Comparison of ENCODE assay signal across 8 cellular contexts in genomic region chr11:74749965-74750296, GRCh38. TPM values are rescaled to one million over a fixed set of nuclear protein-coding genes. Genes with fewer than 3 reads are reported as not detected.
DNase-seq lines count a peak whose midpoint lies in the region; ATAC-seq and TF ChIP-seq lines count a peak whose summit lies in the region.

No MANE protein-coding gene starts in this region.

- no peaks in the 10 kb centered on the region for H3K36me3 ChIP-seq in Peyer's patch

- peak overlapping the region in 2 of 4 donors; percentile 91 to 94 for H3K27ac ChIP-seq in Peyer's patch

- no peak for TF ChIP-seq CTCF in Peyer's patch (IDR thresholded peaks at IDR 0.05)
- TF ChIP-seq CTCF in epithelial cell of proximal tubule (conservative IDR thresholded peaks at IDR 0.05; ENCODE audit: low read depth, low read length), result no peak

- no peak for ATAC-seq in GM18520 (IDR thresholded peaks at IDR 0.05; ENCODE audit: unreplicated experiment)
- ATAC-seq in GM18517 (IDR thresholded peaks at IDR 0.05; ENCODE audit: unreplicated experiment), result no peak
- no peak for ATAC-seq in HG02884 (IDR thresholded peaks at IDR 0.05; ENCODE audit: unreplicated experiment)

- no peak for TF ChIP-seq POLR2A in Peyer's patch (IDR thresholded peaks at IDR 0.05)

- H3K27me3 ChIP-seq in Peyer's patch, result no peaks in the 10 kb centered on the region

- DNase-seq in ELR (ENCODE audit: low read depth), result peak; percentile 27
- no peak for DNase-seq in Peyer's patch
- DNase-seq in epithelial cell of proximal tubule (ENCODE audit: low read depth), result no peak
- DNase-seq in pons (ENCODE audit: low spot score), result peak; percentile 27
- DNase-seq in iPS-NIHi11 (ENCODE audit: low spot score), result no peak

- H3K9me3 ChIP-seq in Peyer's patch, result no peaks in the 10 kb centered on the region

- peaks cover 0 to 30% (median 6%) of the 10 kb centered on the region in 4 donors for H3K4me1 ChIP-seq in Peyer's patch

- H3K4me3 ChIP-seq in Peyer's patch (peak overlapping the region; percentile 66 to 83 (median 82)), epithelial cell of proximal tubule (ENCODE audit: low read depth, low read length) (peak overlapping the region; percentile 76)

RNA-seq across cellular contexts. Expression of gene RNF169, which starts 1.3 kb away (rescaled TPM):
- 10 to 100 TPM; 14.2 to 33.8 (median 19.2) TPM for total RNA-seq in Peyer's patch
- 10.3 and 11.7 TPM in 2 replicates for total RNA-seq in epithelial cell of proximal tubule

RNA-seq across cellular contexts. Expression of gene CHRDL2, which starts 18.7 kb away (rescaled TPM):
- not detected for total RNA-seq in Peyer's patch
- total RNA-seq in epithelial cell of proximal tubule, result not detected in 2 replicates

Comparison
In these comparisons a context has a peak if more than half of its experiments do, and no peak if none do; other contexts are left out.
1. DNase-seq: peak in ELR (single experiment) and pons (single experiment); none in Peyer's patch (0 of 3), epithelial cell of proximal tubule (single experiment) and iPS-NIHi11 (single experiment).